In the genomic region with DNA sequence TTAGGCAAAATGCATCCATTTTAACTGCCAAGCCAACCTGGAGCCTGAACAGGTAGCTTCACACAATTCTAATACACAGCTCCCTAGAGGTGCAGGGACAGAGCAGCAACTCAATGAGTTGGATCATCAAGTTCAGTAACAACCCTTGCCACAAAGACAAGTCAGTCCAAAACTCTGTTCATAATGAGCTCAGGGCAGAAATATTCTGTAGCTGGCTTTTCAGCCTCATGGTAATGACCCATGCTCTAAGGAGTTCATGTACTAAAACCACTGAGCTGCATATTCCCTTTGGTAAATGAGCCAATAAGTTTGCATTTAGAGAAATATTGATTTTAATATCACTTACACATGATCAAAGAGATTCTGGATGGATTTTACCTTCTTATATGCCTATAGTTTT, we compare ENCODE assay signal across 15 cellular contexts.
DNase-seq lines count a peak whose midpoint lies in the region; ATAC-seq, FAIRE-seq and TF ChIP-seq lines count a peak whose summit lies in the region.
"Had no signal": no experiment of that assay in that cellular context is flagged by ENCODE, and none has a peak within 500 bp of the region (broad histone marks: within the 10 kb centered on the region; RNA-seq: fewer than 3 reads in every experiment).

No MANE protein-coding gene starts in this region.

- no peak overlapping the region for H3K9ac ChIP-seq in Karpas-422 (ENCODE audit: low read length)

- no peaks in the 10 kb centered on the region for H3K9me2 ChIP-seq in Karpas-422 (replicated peaks; ENCODE audit: insufficient read depth, low read length)

- H3K4me2 ChIP-seq in Karpas-422 (ENCODE audit: low read depth, low read length, poor library complexity, severe bottlenecking) = no peak overlapping the region
- H3K4me2 ChIP-seq: GM23338 had no signal

- H2AFZ ChIP-seq in Karpas-422 (ENCODE audit: low read length) = no peak overlapping the region; the same call in 1 of the 2 replicates
- H2AFZ ChIP-seq: GM23338 had no signal

- ATAC-seq in GM19324 (IDR thresholded peaks at IDR 0.05; ENCODE audit: low FRiP score, unreplicated experiment) = no peak
- ATAC-seq in left lobe of liver = no peak
- ATAC-seq: GM23338 had no signal

- DNase-seq in GM04503 (ENCODE audit: low read depth) (peak; percentile 11), astrocyte of the cerebellum (ENCODE audit: low read depth) (peak; percentile 8), Karpas-422 (no peak), left lobe of liver (ENCODE audit: low spot score) (no peak)
- DNase-seq: BE2C; C1 segment of cervical spinal cord; Caco-2; CD4-positive, CD25-positive, alpha-beta regulatory T cell; HCEC 1CT had no signal

- in situ Hi-C loops in astrocyte of the cerebellum (cut with HindIII; ENCODE audit: low sequenced_read_pairs) = no loop called here

- no peak overlapping the region for H3K27ac ChIP-seq in Karpas-422 (ENCODE audit: low read length)

- H3K4me1 ChIP-seq in Karpas-422 (ENCODE audit: low read length) = no peaks in the 10 kb centered on the region
- H3K4me1 ChIP-seq: BE2C, Caco-2 had no signal

- 0 out of 2 replicates have a peak, but pooled peaks cover 3% of the 10 kb centered on the region for H3K27me3 ChIP-seq in Karpas-422 (ENCODE audit: low read length)
- H3K27me3 ChIP-seq: BE2C had no signal

- H3K9me3 ChIP-seq in Karpas-422 (ENCODE audit: low read length) = no peaks in the 10 kb centered on the region
- H3K9me3 ChIP-seq: BE2C, Caco-2 had no signal

- H3K4me3 ChIP-seq in astrocyte of the cerebellum (ENCODE audit: low read depth, low read length) = no peak overlapping the region
- no peak overlapping the region for H3K4me3 ChIP-seq in Karpas-422 (ENCODE audit: low read length)
- H3K4me3 ChIP-seq: GM23338 had no signal

- FAIRE-seq in islet of Langerhans (lab: Jason Lieb, UNC) = peak; percentile 94
- FAIRE-seq: D721Med, G401.6, H54 had no signal

- H4K20me1 ChIP-seq in Karpas-422 (ENCODE audit: insufficient read depth, low read depth, low read length) = no peaks in the 10 kb centered on the region

- no peaks in the 10 kb centered on the region for H3K36me3 ChIP-seq in Karpas-422 (ENCODE audit: insufficient read depth, low read length)
- H3K36me3 ChIP-seq: BE2C had no signal

- no peaks in the 10 kb centered on the region for H3K79me2 ChIP-seq in Karpas-422 (ENCODE audit: low read length)

- no peak for TF ChIP-seq CTCF in astrocyte of the cerebellum (IDR thresholded peaks at IDR 0.05; ENCODE audit: low read depth, low read length, missing control alignments)

Comparison
In these comparisons a context has a peak if more than half of its experiments do, and no peak if none do; other contexts are left out.
1. DNase-seq: peak in GM04503 (single experiment) and astrocyte of the cerebellum (single experiment); none in Karpas-422 (single experiment) and left lobe of liver (single experiment).